In the genomic region with DNA sequence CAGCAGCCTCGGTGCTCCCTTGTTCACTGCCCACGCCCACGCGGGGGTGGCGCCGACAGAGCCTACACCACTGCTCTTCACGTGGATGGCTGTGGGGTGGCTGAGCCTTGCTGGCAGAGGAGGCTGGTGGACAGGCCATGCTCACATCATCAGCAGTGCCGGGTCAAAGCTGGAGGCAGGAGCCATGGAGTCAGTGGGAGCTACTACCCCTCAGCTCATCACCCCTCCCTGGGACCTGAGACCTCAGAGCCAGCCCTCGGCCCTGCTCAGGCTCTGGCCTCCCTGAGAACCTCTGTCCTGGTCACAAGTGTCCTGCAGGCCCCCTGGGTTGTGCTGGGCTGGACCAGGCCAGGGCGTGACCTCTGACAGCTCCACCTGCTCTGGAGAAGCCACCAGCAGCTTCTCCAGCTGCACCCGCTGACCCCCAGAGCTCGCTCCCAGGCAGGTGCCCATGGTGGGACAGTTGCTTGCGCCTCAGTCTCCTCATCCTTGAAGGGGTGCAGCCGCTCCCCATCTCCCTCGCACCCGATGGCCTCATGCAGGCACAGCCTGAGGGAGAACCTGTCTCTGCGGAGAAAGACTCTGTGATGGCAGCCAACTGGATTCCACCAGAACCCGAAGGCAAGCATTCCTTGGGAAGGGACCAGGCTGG, we compare ENCODE assay signal across 2 cellular contexts. TPM values are rescaled to one million over a fixed set of nuclear protein-coding genes. Genes with fewer than 3 reads are reported as not detected.
"Had no signal": no experiment of that assay in that cellular context is flagged by ENCODE, and none has a peak within 500 bp of the region (broad histone marks: within the 10 kb centered on the region; RNA-seq: fewer than 3 reads in every experiment).

No MANE protein-coding gene starts in this region.

RNA-seq across cellular contexts. Expression of a gene that starts 9.5 kb away (rescaled TPM):
- total RNA-seq: activated naive CD4-positive, alpha-beta T cell treated with anti-CD3 and anti-CD28 coated beads for 36 hours; renal cortical epithelial cell had no signal
